ENCODE assay signal across 24 cellular contexts in the genomic region with DNA sequence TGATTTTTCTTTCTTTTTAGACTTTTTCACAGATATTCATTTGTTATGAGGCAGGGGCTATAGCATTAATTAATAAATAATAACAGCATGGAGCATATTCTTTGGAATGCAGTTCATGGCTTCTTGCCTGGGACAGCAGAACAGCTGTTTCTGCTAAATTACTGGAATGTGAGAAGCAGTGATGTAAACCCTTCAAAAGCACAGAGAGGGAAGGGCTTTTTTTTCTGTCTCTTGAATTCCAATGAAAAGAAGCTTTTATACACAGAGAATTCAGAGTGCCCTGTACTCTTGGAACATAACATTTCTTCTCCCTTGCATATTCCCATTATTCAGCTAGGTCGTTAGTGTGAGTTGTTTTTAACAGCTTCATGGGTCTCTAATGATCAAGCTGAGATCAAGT. TPM values are rescaled to one million over a fixed set of nuclear protein-coding genes. Genes with fewer than 3 reads are reported as not detected.
A peak's percentile ranks its signal among the peaks of the same experiment; 100 is the strongest.
DNase-seq lines count a peak whose midpoint lies in the region; ATAC-seq and TF ChIP-seq lines count a peak whose summit lies in the region.
"Had no signal": no experiment of that assay in that cellular context is flagged by ENCODE, and none has a peak within 500 bp of the region (broad histone marks: within the 10 kb centered on the region; RNA-seq: fewer than 3 reads in every experiment).

No MANE protein-coding gene starts in this region.

- H3K4me3 ChIP-seq in choroid plexus epithelial cell (ENCODE audit: low read depth, low read length), result no peak overlapping the region
- H3K4me3 ChIP-seq: coronary artery, lower lobe of right lung, skin epidermis had no signal

- no peaks in the 10 kb centered on the region for H3K36me3 Mint-ChIP-seq in glutamatergic neuron (ENCODE audit: unreplicated experiment)
- H3K36me3 Mint-ChIP-seq in activated T-cell treated with anti-CD3 and anti-CD28 coated beads, Interleukin-2, amount 50 U/mL, for 72 hours (ENCODE audit: insufficient read depth in 2 of 2), result no peaks in the 10 kb centered on the region
- H3K36me3 Mint-ChIP-seq: immature natural killer cell, naive B cell had no signal

- peaks cover 28% of the 10 kb centered on the region for H3K4me1 Mint-ChIP-seq in glutamatergic neuron (ENCODE audit: low read depth, unreplicated experiment)
- H3K4me1 Mint-ChIP-seq in activated T-cell treated with anti-CD3 and anti-CD28 coated beads, Interleukin-2, amount 50 U/mL, for 72 hours (ENCODE audit: low read depth), result no peaks in the 10 kb centered on the region
- H3K4me1 Mint-ChIP-seq: activated CD4-positive, alpha-beta T cell treated with anti-CD3 and anti-CD28 coated beads for 36 hours; immature natural killer cell; naive B cell had no signal

- in situ Hi-C loops in G401 (cut with HindIII; ENCODE audit: low sequenced_read_pairs), result no loop called here

- H3K27ac ChIP-seq in substantia nigra (ENCODE audit: low read depth, low read length, poor library complexity, severe bottlenecking), result peak overlapping the region; percentile 39
- H3K27ac ChIP-seq: coronary artery, lower lobe of right lung, skin epidermis had no signal

- peak overlapping the region; percentile 50 for H3K27ac Mint-ChIP-seq in glutamatergic neuron (ENCODE audit: unreplicated experiment)
- H3K27ac Mint-ChIP-seq in activated T-cell treated with anti-CD3 and anti-CD28 coated beads, Interleukin-2, amount 50 U/mL, for 72 hours, result no peak overlapping the region
- H3K27ac Mint-ChIP-seq: activated CD4-positive, alpha-beta T cell treated with anti-CD3 and anti-CD28 coated beads for 36 hours; HFFc6; immature natural killer cell; naive B cell had no signal

- DNase-seq in NCI-H1694 (lab: John Stamatoyannopoulos, UW), result peak; percentile 39
- DNase-seq in choroid plexus epithelial cell (ENCODE audit: low read depth), result peak; percentile 39
- DNase-seq in glutamatergic neuron, result no peak
- no peak for DNase-seq in substantia nigra (lab: John Stamatoyannopoulos, UW)
- DNase-seq in activated T-cell treated with anti-CD3 and anti-CD28 coated beads, Interleukin-2, amount 50 U/mL, for 72 hours, result no peak
- DNase-seq in activated CD8-positive, alpha-beta memory T cell treated with anti-CD3 and anti-CD28 coated beads, Interleukin-2, amount 50 U/mL, for 4 hours, result no peak
- DNase-seq in G401 (ENCODE audit: low spot score), result no peak
- DNase-seq: activated CD4-positive, alpha-beta T cell treated with anti-CD3 and anti-CD28 coated beads for 36 hours; activated effector memory CD4-positive, alpha-beta T cell treated with anti-CD3 and anti-CD28 coated beads, Interleukin-2, amount 50 U/mL, for 16 hours; GF-D8; head of caudate nucleus; HFFc6; immature natural killer cell; lower lobe of right lung; naive B cell; NCI-H1048; NCI-H2107; OCI-M1; posterior cingulate gyrus; SHP77 treated with DMSO at 0.1 percent for 48 hours; stimulated activated CD4-positive, alpha-beta T cell treated with anti-CD3 and anti-CD28 coated beads, Interleukin-4, amount 100 ng/mL, for 4 hours had no signal

- no peak overlapping the region for H3K4me3 Mint-ChIP-seq in glutamatergic neuron (ENCODE audit: unreplicated experiment)
- H3K4me3 Mint-ChIP-seq in activated T-cell treated with anti-CD3 and anti-CD28 coated beads, Interleukin-2, amount 50 U/mL, for 72 hours, result no peak overlapping the region
- H3K4me3 Mint-ChIP-seq: activated CD4-positive, alpha-beta T cell treated with anti-CD3 and anti-CD28 coated beads for 36 hours; HFFc6; immature natural killer cell; naive B cell had no signal

- H3K9me3 Mint-ChIP-seq in glutamatergic neuron (ENCODE audit: unreplicated experiment), result peaks cover 5% of the 10 kb centered on the region
- no peaks in the 10 kb centered on the region for H3K9me3 Mint-ChIP-seq in activated T-cell treated with anti-CD3 and anti-CD28 coated beads, Interleukin-2, amount 50 U/mL, for 72 hours
- H3K9me3 Mint-ChIP-seq: HFFc6, naive B cell had no signal

- H3K27me3 Mint-ChIP-seq in glutamatergic neuron (ENCODE audit: unreplicated experiment), result peaks cover 8% of the 10 kb centered on the region
- no peaks in the 10 kb centered on the region for H3K27me3 Mint-ChIP-seq in activated T-cell treated with anti-CD3 and anti-CD28 coated beads, Interleukin-2, amount 50 U/mL, for 72 hours (ENCODE audit: low read depth)
- H3K27me3 Mint-ChIP-seq: naive B cell had no signal

- TF ChIP-seq CTCF in choroid plexus epithelial cell (conservative IDR thresholded peaks at IDR 0.05; ENCODE audit: low read depth, low read length), result no peak
- TF ChIP-seq CTCF in glutamatergic neuron (IDR thresholded peaks at IDR 0.05; ENCODE audit: partially characterized antibody, unreplicated experiment), result no peak

- ATAC-seq in activated T-cell treated with anti-CD3 and anti-CD28 coated beads, Interleukin-2, amount 50 U/mL, for 72 hours (replicated peaks in 1 of 2), result no peak
- ATAC-seq: activated CD4-positive, alpha-beta T cell treated with anti-CD3 and anti-CD28 coated beads for 36 hours; lower lobe of right lung had no signal

RNA-seq across cellular contexts. Expression of a gene that starts 28.5 kb away (rescaled TPM):
- 1,513 TPM for total RNA-seq in glutamatergic neuron (ENCODE audit: unreplicated experiment)
- 1 to 10 TPM; 6.6 to 7.1 TPM for total RNA-seq in activated T-cell treated with anti-CD3 and anti-CD28 coated beads, Interleukin-2, amount 50 U/mL, for 72 hours
- total RNA-seq in G401 (2014; rRNA removed; shearing (Covaris generic)), result 6.2 and 7.2 TPM in 2 replicates
- total RNA-seq: endothelial cell of umbilical vein had no signal

Comparison
In these comparisons a context has a peak if more than half of its experiments do, and no peak if none do; other contexts are left out.
1. DNase-seq: peak in NCI-H1694 (single experiment) and choroid plexus epithelial cell (single experiment); none in glutamatergic neuron (single experiment), substantia nigra (0 of 49), activated T-cell treated with anti-CD3 and anti-CD28 coated beads, Interleukin-2, amount 50 U/mL, for 72 hours (0 of 2), activated CD8-positive, alpha-beta memory T cell treated with anti-CD3 and anti-CD28 coated beads, Interleukin-2, amount 50 U/mL, for 4 hours (single experiment) and G401 (single experiment).
2. RNA of a gene that starts 28.5 kb away (total RNA-seq): 1,513 TPM in glutamatergic neuron (single experiment); 6.2 to 7.2 TPM in G401 and 6.6 to 7.1 TPM in activated T-cell treated with anti-CD3 and anti-CD28 coated beads, Interleukin-2, amount 50 U/mL, for 72 hours; every median in the first group is over 100 times any median in the second.